Comparison of ENCODE assay signal across 16 cellular contexts in the genomic region with DNA sequence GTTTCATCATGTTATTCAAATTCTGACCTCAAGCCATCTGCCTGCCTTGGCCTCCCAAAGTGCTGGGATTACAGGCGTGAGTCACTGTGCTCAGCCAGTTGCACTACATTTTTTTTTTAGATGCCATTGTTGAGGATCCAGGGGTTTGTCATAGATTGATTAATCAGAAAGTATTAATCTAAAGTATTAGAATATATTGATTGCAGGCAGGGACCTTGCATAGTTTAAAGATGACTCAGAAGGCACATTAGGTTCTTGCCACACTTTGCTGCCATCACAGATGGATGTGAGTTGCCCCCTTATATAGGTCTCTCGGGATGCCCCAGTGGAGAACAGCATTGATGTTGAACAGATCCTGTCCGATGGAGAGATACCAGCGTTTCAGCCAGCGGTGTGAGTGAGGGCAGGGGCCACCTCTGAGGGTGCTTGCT. TPM values are rescaled to one million over a fixed set of nuclear protein-coding genes. Genes with fewer than 3 reads are reported as not detected.
A peak's percentile ranks its signal among the peaks of the same experiment; 100 is the strongest.
DNase-seq lines count a peak whose midpoint lies in the region; ATAC-seq, FAIRE-seq and TF ChIP-seq lines count a peak whose summit lies in the region.
"Had no signal": no experiment of that assay in that cellular context is flagged by ENCODE, and none has a peak within 500 bp of the region (broad histone marks: within the 10 kb centered on the region; RNA-seq: fewer than 3 reads in every experiment).

No MANE protein-coding gene starts in this region.

- H3K27me3 ChIP-seq in BE2C (no peaks in the 10 kb centered on the region), bronchial epithelial cell (ENCODE audit: control insufficient read depth, insufficient read depth, low read length) (no peaks in the 10 kb centered on the region)

- no peak overlapping the region for H3K4me3 ChIP-seq in BE2C (ENCODE audit: low read depth, low read length)
- H3K4me3 ChIP-seq in bronchial epithelial cell (ENCODE audit: low read depth, low read length) = no peak overlapping the region

- no peak for FAIRE-seq in bronchial epithelial cell (lab: Jason Lieb, UNC)

- H3K36me3 ChIP-seq in BE2C = peaks cover 6% of the 10 kb centered on the region; the same call in 1 of the 2 replicates
- no peaks in the 10 kb centered on the region for H3K36me3 ChIP-seq in bronchial epithelial cell (ENCODE audit: control insufficient read depth, insufficient read depth, low read length)

- peaks cover 36% of the 10 kb centered on the region for H3K4me1 ChIP-seq in BE2C

- TF ChIP-seq CTCF in BE2C (IDR thresholded peaks at IDR 0.05; ENCODE audit: low read depth, low read length) (no peak), bronchial epithelial cell (IDR thresholded peaks at IDR 0.05; ENCODE audit: insufficient read depth, low read length, severe bottlenecking) (no peak)

- peak; percentile 61 for DNase-seq in BE2C
- DNase-seq in M059J (ENCODE audit: low read depth) = peak; percentile 56
- peak; percentile 69 for DNase-seq in bronchial epithelial cell (ENCODE audit: low read depth)
- peak; percentile 71 for DNase-seq in kidney tubule cell (ENCODE audit: low spot score)
- DNase-seq in NCI-H69 (lab: John Stamatoyannopoulos, UW) = no peak
- DNase-seq: CD4-positive, CD25-positive, alpha-beta regulatory T cell; effector memory CD4-positive, alpha-beta T cell; NCI-H1105; NCI-H526; posterior cingulate gyrus; SHP77 treated with DMSO at 0.1 percent for 48 hours; stimulated activated CD4-positive, alpha-beta T cell treated with anti-CD3 and anti-CD28 coated beads, Interleukin-2, amount 100 ng/mL, for 24 hours; stimulated activated naive CD4-positive, alpha-beta T cell treated with Interleukin-2 at 50 U/mL for 16 hours had no signal

- no peak for ATAC-seq in activated CD4-positive, CD25-positive, alpha-beta regulatory T cell treated with anti-CD3 and anti-CD28 coated beads, Interleukin-2, amount 50 U/mL, for 24 hours
- no peak for ATAC-seq in HG03045 (IDR thresholded peaks at IDR 0.05; ENCODE audit: unreplicated experiment)
- ATAC-seq in GM18511 (IDR thresholded peaks at IDR 0.05; ENCODE audit: unreplicated experiment) = no peak

- H3K9me3 ChIP-seq in BE2C = no peaks in the 10 kb centered on the region

RNA-seq across cellular contexts. Expression of gene IGF1R, which starts 41.1 kb away (rescaled TPM):
- 42.3 TPM for polyA plus RNA-seq in BE2C (2012; ENCODE audit: insufficient read depth, insufficient read length, low read depth)
- 4.9 and 8.1 TPM in 2 replicates for total RNA-seq in M059J (2014; rRNA removed; shearing (Covaris generic))
- total RNA-seq in bronchial epithelial cell = 23.2 and 39.5 TPM in 2 replicates
